Comparison of ENCODE assay signal across 10 cellular contexts in genomic region chr1:207827488-207827830, GRCh38.
DNase-seq lines count a peak whose midpoint lies in the region; ATAC-seq, FAIRE-seq and TF ChIP-seq lines count a peak whose summit lies in the region.
"Had no signal": no experiment of that assay in that cellular context is flagged by ENCODE, and none has a peak within 500 bp of the region (broad histone marks: within the 10 kb centered on the region; RNA-seq: fewer than 3 reads in every experiment).

No MANE protein-coding gene starts in this region.

- in situ Hi-C loops in K562 (cut with MboI), result loop anchor here (5.0 to 10.0 kb wide), 3 partner anchors 45 to 1827 kb away; partner anchors contain the start of gene LAMB3

- H3K4me3 Mint-ChIP-seq in activated naive CD4-positive, alpha-beta T cell treated with anti-CD3 and anti-CD28 coated beads for 36 hours, result no peak overlapping the region

- H3K4me2 ChIP-seq in K562 (ENCODE audit: insufficient read depth, low read length) (no peak overlapping the region), mesenchymal stem cell (ENCODE audit: low read length, poor library complexity, severe bottlenecking) (no peak overlapping the region)

- FAIRE-seq in K562 (lab: Jason Lieb, UNC), result no peak

- H3K27ac Mint-ChIP-seq in activated naive CD4-positive, alpha-beta T cell treated with anti-CD3 and anti-CD28 coated beads for 36 hours, result peak overlapping the region; percentile 91

- H4K8ac ChIP-seq in mesenchymal stem cell (ENCODE audit: low read length), result peak overlapping the region; percentile 45

- no peak overlapping the region for H2BK120ac ChIP-seq in mesenchymal stem cell (ENCODE audit: low read depth, low read length)

- TF ChIP-seq CTCF in K562 (IDR thresholded peaks at IDR 0.05 in 2 of 3, conservative IDR thresholded peaks at IDR 0.05 in 1 of 3; ENCODE audit: insufficient read depth in 2 of 3, low read depth in 1 of 3, low read length in 3 of 3) (no peak), tibial artery (IDR thresholded peaks at IDR 0.05) (no peak)

- H3K4me1 Mint-ChIP-seq in activated naive CD4-positive, alpha-beta T cell treated with anti-CD3 and anti-CD28 coated beads for 36 hours (ENCODE audit: low read depth), result peaks cover 96% of the 10 kb centered on the region

- intact Hi-C loops in activated naive CD4-positive, alpha-beta T cell treated with anti-CD3 and anti-CD28 coated beads for 36 hours (cut with micrococcal nuclease), result loop anchor here (2.0 to 10.0 kb wide), 4 partner anchors 259 to 1927 kb away; partner anchors contain the start of genes FCMR, PFKFB2, TRAF3IP3 and YOD1
- intact Hi-C loops in K562 (cut with micrococcal nuclease) (loop anchor here (2.0 kb wide), 1 partner anchor 135 kb away; no protein-coding TSS in a partner anchor), tibial artery (cut with DNase I; ENCODE audit: low total_unique reads) (loop anchor here (5.0 kb wide), 1 partner anchor 135 kb away; no protein-coding TSS in a partner anchor)

- H3K9me1 ChIP-seq in K562 (ENCODE audit: control insufficient read depth, insufficient read depth, low read length), result no peaks in the 10 kb centered on the region

- H3K4me1 ChIP-seq in K562 (replicated peaks in 1 of 2; ENCODE audit: control insufficient read depth in 2 of 2, insufficient read depth in 2 of 2, low read length in 2 of 2) (peaks cover 50 to 80% of the 10 kb centered on the region in 2 experiments), mesenchymal stem cell (ENCODE audit: control insufficient read depth, insufficient read depth, low read depth, low read length) (peaks cover 12% of the 10 kb centered on the region), tibial artery (peaks cover 0 to 80% (median 65%) of the 10 kb centered on the region in 4 donors)

- no peaks in the 10 kb centered on the region for H3K36me3 ChIP-seq in K562 (ENCODE audit: control insufficient read depth, insufficient read depth, low read length)
- H3K36me3 ChIP-seq in mesenchymal stem cell (ENCODE audit: control insufficient read depth in 1 of 2, insufficient read depth in 2 of 2, low read depth in 1 of 2, low read length in 2 of 2), result no peaks in the 10 kb centered on the region
- no peaks in the 10 kb centered on the region for H3K36me3 ChIP-seq in tibial artery

- H3K9me3 ChIP-seq in K562 (replicated peaks; ENCODE audit: control insufficient read depth, insufficient read depth, low read depth, low read length), result no peaks in the 10 kb centered on the region
- no peaks in the 10 kb centered on the region for H3K9me3 ChIP-seq in mesenchymal stem cell (ENCODE audit: control insufficient read depth, low read length)
- no peaks in the 10 kb centered on the region for H3K9me3 ChIP-seq in tibial artery

- TF ChIP-seq RAD21 in K562 (CRISPR knock-in tag; conservative IDR thresholded peaks at IDR 0.05 in 1 of 2, IDR thresholded peaks at IDR 0.05 in 1 of 2), result no peak

- no peak overlapping the region for H3K4me3 ChIP-seq in K562
- H3K4me3 ChIP-seq in mesenchymal stem cell (ENCODE audit: insufficient read depth in 1 of 2, low read depth in 1 of 2, low read length in 2 of 2), result no peak overlapping the region
- H3K4me3 ChIP-seq in tibial artery, result no peak overlapping the region

- H4K91ac ChIP-seq in mesenchymal stem cell (ENCODE audit: low read length), result peak overlapping the region; percentile 41

- H2BK15ac ChIP-seq in mesenchymal stem cell (ENCODE audit: low read depth, poor library complexity, severe bottlenecking), result no peak overlapping the region

- no peaks in the 10 kb centered on the region for H3K27me3 Mint-ChIP-seq in activated naive CD4-positive, alpha-beta T cell treated with anti-CD3 and anti-CD28 coated beads for 36 hours (ENCODE audit: low read depth)

- H3K27ac ChIP-seq in K562 (ENCODE audit: extremely low read depth, low read depth, low read length) (no peak overlapping the region), mesenchymal stem cell (ENCODE audit: low read length, poor library complexity, severe bottlenecking) (no peak overlapping the region), tibial artery (peak overlapping the region; percentile 100)

- H3K36me3 Mint-ChIP-seq in activated naive CD4-positive, alpha-beta T cell treated with anti-CD3 and anti-CD28 coated beads for 36 hours (ENCODE audit: low read depth), result peaks cover 11% of the 10 kb centered on the region

- no peak for TF ChIP-seq POLR2A in K562 (conservative IDR thresholded peaks at IDR 0.05)

- H2BK12ac ChIP-seq in mesenchymal stem cell (ENCODE audit: low read length in 2 of 2), result peak overlapping the region in 1 of 2 experiments; percentile 75

- H3K23ac ChIP-seq in mesenchymal stem cell (ENCODE audit: low read length in 2 of 2), result no peak overlapping the region

- H3K79me2 ChIP-seq in K562 (ENCODE audit: control insufficient read depth, insufficient read depth, low read length), result peaks cover 23% of the 10 kb centered on the region

- no peak overlapping the region for H3K18ac ChIP-seq in mesenchymal stem cell (ENCODE audit: low read depth in 1 of 2, low read length in 2 of 2)

- H4K20me1 ChIP-seq in K562 (replicated peaks; ENCODE audit: control insufficient read depth, insufficient read depth, low read length), result no peaks in the 10 kb centered on the region

- no peak overlapping the region for H2AK5ac ChIP-seq in mesenchymal stem cell (ENCODE audit: low read length, severe bottlenecking)

- ATAC-seq in K562, result no peak
- no peak for ATAC-seq in GM18907 (IDR thresholded peaks at IDR 0.05; ENCODE audit: unreplicated experiment)

- no peaks in the 10 kb centered on the region for H3K9me3 Mint-ChIP-seq in activated naive CD4-positive, alpha-beta T cell treated with anti-CD3 and anti-CD28 coated beads for 36 hours

- H3K79me1 ChIP-seq in mesenchymal stem cell (replicated peaks; ENCODE audit: low read length, poor library complexity, severe bottlenecking), result peaks cover 15% of the 10 kb centered on the region

- TF ChIP-seq EP300 in K562 (IDR thresholded peaks at IDR 0.05; ENCODE audit: low read length), result no peak

- peak overlapping the region in 1 of 2 experiments; percentile 73; a peak in 1 of 4 replicates for H3K9ac ChIP-seq in K562 (ENCODE audit: insufficient read depth in 1 of 2, low read depth in 2 of 2, low read length in 2 of 2)
- no peak overlapping the region for H3K9ac ChIP-seq in mesenchymal stem cell (ENCODE audit: low read length)

- DNase-seq in activated naive CD4-positive, alpha-beta T cell treated with anti-CD3 and anti-CD28 coated beads for 36 hours, result no peak
- DNase-seq in activated naive CD4-positive, alpha-beta T cell treated with Interleukin-2 at 50 U/mL for 16 hours, result no peak
- no peak for DNase-seq in K562 (ENCODE audit: extremely low read depth in 1 of 4, low spot score in 3 of 4)
- DNase-seq in mesenchymal stem cell, result no peak
- peak; percentile 19 to 56 for DNase-seq in tibial artery
- no peak for DNase-seq in GDM1 (lab: John Stamatoyannopoulos, UW)
- no peak for DNase-seq in NCI-H69 (lab: John Stamatoyannopoulos, UW)
- DNase-seq: activated CD4-positive, alpha-beta T cell treated with anti-CD3 and anti-CD28 coated beads for 48 hours; AML-193 had no signal

- no TSS peak for BruUV-seq in K562 (replicated peaks; lab: Mats Ljungman, UMichigan)

- 95% methylated on average over 2 of the region's 2 CpGs for WGBS in K562 (ENCODE audit: insufficient coverage, low coverage, missing lambda C conversion rate)
- WGBS in mesenchymal stem cell, result 100% methylated on average over 1 of the region's 2 CpGs

- no peak overlapping the region for H3K14ac ChIP-seq in mesenchymal stem cell (ENCODE audit: low read length in 2 of 2)

- H3K27me3 ChIP-seq in K562 (ENCODE audit: control insufficient read depth in 2 of 2, insufficient read depth in 2 of 2, low read length in 2 of 2) (no peaks in the 10 kb centered on the region), mesenchymal stem cell (ENCODE audit: control insufficient read depth in 1 of 2, insufficient read depth in 1 of 2, low read length in 2 of 2) (no peaks in the 10 kb centered on the region), tibial artery (no peaks in the 10 kb centered on the region)

- POLR2A ChIA-PET in K562 (lab: Yijun Ruan, JAX), result interaction anchor here (0.6 to 2.7 kb wide), 6 partner anchors 8 to 409 kb away, joined by 3 to 8 read pairs (median 4); no protein-coding TSS in a partner anchor

- H3K4ac ChIP-seq in mesenchymal stem cell (ENCODE audit: low read depth in 1 of 2, low read length in 2 of 2), result peak overlapping the region; percentile 47 to 57

- H2BK5ac ChIP-seq in mesenchymal stem cell (ENCODE audit: low read depth, low read length, poor library complexity, severe bottlenecking), result no peak overlapping the region

- CTCF ChIA-PET in activated naive CD4-positive, alpha-beta T cell treated with anti-CD3 and anti-CD28 coated beads for 36 hours (lab: Charles Lee), result interaction anchor here (0.8 to 15.6 kb wide), 8 partner anchors 16 to 136 kb away, joined by 3 to 342 read pairs (median 12); no protein-coding TSS in a partner anchor
- CTCF ChIA-PET in K562 (lab: Yijun Ruan, JAX; ENCODE audit: low intra/inter-chr PET ratio), result interaction anchor here (0.7 to 1.4 kb wide), 2 partner anchors 40 to 138 kb away, joined by 5 read pairs; no protein-coding TSS in a partner anchor

- H2AFZ ChIP-seq in K562 (ENCODE audit: low read depth, low read length) (no peak overlapping the region), mesenchymal stem cell (ENCODE audit: low read depth, low read length) (no peak overlapping the region)

TF ChIP-seq in K562, 482 proteins besides CTCF, POLR2A, EP300 and RAD21:
- 0 out of 2 replicates have a peak, but pooled peaks have one; percentile 53 for TF ChIP-seq IFI16 (CRISPR knock-in tag; IDR thresholded peaks at IDR 0.05)
- TF ChIP-seq HDAC3 (IDR thresholded peaks at IDR 0.05; ENCODE audit: borderline replicate concordance, partially characterized antibody), result no peak
- no peak for TF ChIP-seq FUS (optimal IDR thresholded peaks at IDR 0.05; ENCODE audit: low read depth, low read length)
- TF ChIP-seq XRCC4 (IDR thresholded peaks at IDR 0.05; ENCODE audit: extremely low read depth, insufficient read depth, insufficient read length), result no peak

Comparison
In these comparisons a context has a peak if more than half of its experiments do, and no peak if none do; other contexts are left out.
1. DNase-seq: peak in tibial artery (2 of 2); none in activated naive CD4-positive, alpha-beta T cell treated with anti-CD3 and anti-CD28 coated beads for 36 hours (single experiment), activated naive CD4-positive, alpha-beta T cell treated with Interleukin-2 at 50 U/mL for 16 hours (single experiment), K562 (0 of 4), mesenchymal stem cell (single experiment), GDM1 (single experiment) and NCI-H69 (single experiment).
2. H3K27ac ChIP-seq: peak in tibial artery (2 of 2); none in K562 (single experiment) and mesenchymal stem cell (single experiment).